In genomic region chr7:74256446-74257408, GRCh38 we compare ENCODE assay signal across 1 cellular context.
TF ChIP-seq lines count a peak whose summit lies in the region.

No MANE protein-coding gene starts in this region.

TF ChIP-seq in GM12878, 131 proteins besides CTCF, POLR2A, EP300 and RAD21 (continued from another document):
- TF ChIP-seq SIN3A (IDR thresholded peaks at IDR 0.05; ENCODE audit: low read depth, low read length) (no peak), BCL11A (IDR thresholded peaks at IDR 0.05; ENCODE audit: low read depth, low read length) (no peak), CHD2 (IDR thresholded peaks at IDR 0.05; ENCODE audit: borderline replicate concordance, low read depth, low read length) (no peak), MEF2B (IDR thresholded peaks at IDR 0.05; ENCODE audit: partially characterized antibody, poor library complexity, severe bottlenecking) (peak; percentile 53), RUNX3 (IDR thresholded peaks at IDR 0.05; ENCODE audit: low read length) (0 out of 2 replicates have a peak, but pooled peaks have one; percentile 18), IKZF2 (IDR thresholded peaks at IDR 0.05) (0 out of 4 replicates have a peak, but pooled peaks of 1 of the 2 experiments have one; percentile 17), IRF3 (IDR thresholded peaks at IDR 0.05) (no peak), SMAD1 (IDR thresholded peaks at IDR 0.05; ENCODE audit: low read depth, partially characterized antibody) (no peak), E2F4 (IDR thresholded peaks at IDR 0.05; ENCODE audit: low read depth, low read length) (no peak), POLR2AphosphoS5 (IDR thresholded peaks at IDR 0.05; ENCODE audit: low read length) (no peak), POU2F2 (IDR thresholded peaks at IDR 0.05; ENCODE audit: borderline replicate concordance, low read depth, low read length) (no peak), MTA3 (IDR thresholded peaks at IDR 0.05; ENCODE audit: borderline replicate concordance, low read length) (no peak), NR2C1 (IDR thresholded peaks at IDR 0.05) (no peak), TCF7 (IDR thresholded peaks at IDR 0.05; ENCODE audit: borderline replicate concordance) (no peak), HDAC6 (IDR thresholded peaks at IDR 0.05; ENCODE audit: unreplicated experiment) (no peak), NFXL1 (IDR thresholded peaks at IDR 0.05; ENCODE audit: borderline replicate concordance) (no peak), FOS (IDR thresholded peaks at IDR 0.05; ENCODE audit: borderline replicate concordance, extremely low read depth, insufficient read length) (no peak), ESRRA (IDR thresholded peaks at IDR 0.05; ENCODE audit: low read length) (no peak), YBX1 (IDR thresholded peaks at IDR 0.05) (no peak), FOXK2 (IDR thresholded peaks at IDR 0.05) (no peak), SREBF2 (IDR thresholded peaks at IDR 0.05; ENCODE audit: low read length) (no peak), RELB (IDR thresholded peaks at IDR 0.05; ENCODE audit: low read depth) (no peak), CBFB (IDR thresholded peaks at IDR 0.05; ENCODE audit: low read depth) (no peak), CREB1 (IDR thresholded peaks at IDR 0.05; ENCODE audit: low read depth) (no peak), ETV6 (conservative IDR thresholded peaks at IDR 0.05 in 1 of 2, IDR thresholded peaks at IDR 0.05 in 1 of 2; ENCODE audit: borderline replicate concordance in 1 of 2, low read depth in 1 of 2) (no peak), SMARCA5 (IDR thresholded peaks at IDR 0.05) (no peak), KLF5 (IDR thresholded peaks at IDR 0.05; ENCODE audit: partially characterized antibody) (no peak)
- TF ChIP-seq, protein P1, sequence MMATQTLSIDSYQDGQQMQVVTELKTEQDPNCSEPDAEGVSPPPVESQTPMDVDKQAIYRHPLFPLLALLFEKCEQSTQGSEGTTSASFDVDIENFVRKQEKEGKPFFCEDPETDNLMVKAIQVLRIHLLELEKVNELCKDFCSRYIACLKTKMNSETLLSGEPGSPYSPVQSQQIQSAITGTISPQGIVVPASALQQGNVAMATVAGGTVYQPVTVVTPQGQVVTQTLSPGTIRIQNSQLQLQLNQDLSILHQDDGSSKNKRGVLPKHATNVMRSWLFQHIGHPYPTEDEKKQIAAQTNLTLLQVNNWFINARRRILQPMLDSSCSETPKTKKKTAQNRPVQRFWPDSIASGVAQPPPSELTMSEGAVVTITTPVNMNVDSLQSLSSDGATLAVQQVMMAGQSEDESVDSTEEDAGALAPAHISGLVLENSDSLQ (IDR thresholded peaks at IDR 0.05): peak; percentile 68
- TF ChIP-seq, protein P2, sequence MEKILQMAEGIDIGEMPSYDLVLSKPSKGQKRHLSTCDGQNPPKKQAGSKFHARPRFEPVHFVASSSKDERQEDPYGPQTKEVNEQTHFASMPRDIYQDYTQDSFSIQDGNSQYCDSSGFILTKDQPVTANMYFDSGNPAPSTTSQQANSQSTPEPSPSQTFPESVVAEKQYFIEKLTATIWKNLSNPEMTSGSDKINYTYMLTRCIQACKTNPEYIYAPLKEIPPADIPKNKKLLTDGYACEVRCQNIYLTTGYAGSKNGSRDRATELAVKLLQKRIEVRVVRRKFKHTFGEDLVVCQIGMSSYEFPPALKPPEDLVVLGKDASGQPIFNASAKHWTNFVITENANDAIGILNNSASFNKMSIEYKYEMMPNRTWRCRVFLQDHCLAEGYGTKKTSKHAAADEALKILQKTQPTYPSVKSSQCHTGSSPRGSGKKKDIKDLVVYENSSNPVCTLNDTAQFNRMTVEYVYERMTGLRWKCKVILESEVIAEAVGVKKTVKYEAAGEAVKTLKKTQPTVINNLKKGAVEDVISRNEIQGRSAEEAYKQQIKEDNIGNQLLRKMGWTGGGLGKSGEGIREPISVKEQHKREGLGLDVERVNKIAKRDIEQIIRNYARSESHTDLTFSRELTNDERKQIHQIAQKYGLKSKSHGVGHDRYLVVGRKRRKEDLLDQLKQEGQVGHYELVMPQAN (conservative IDR thresholded peaks at IDR 0.05): no peak
